In genomic region chr19:10478476-10478875, GRCh38 we compare ENCODE assay signal across 12 cellular contexts. TPM values are rescaled to one million over a fixed set of nuclear protein-coding genes. Genes with fewer than 3 reads are reported as not detected.
DNase-seq lines count a peak whose midpoint lies in the region; ATAC-seq, FAIRE-seq and TF ChIP-seq lines count a peak whose summit lies in the region.
"Had no signal": no experiment of that assay in that cellular context is flagged by ENCODE, and none has a peak within 500 bp of the region (broad histone marks: within the 10 kb centered on the region; RNA-seq: fewer than 3 reads in every experiment).

No MANE protein-coding gene starts in this region.

- TF ChIP-seq CTCF in keratinocyte (optimal IDR thresholded peaks at IDR 0.05 in 1 of 3, IDR thresholded peaks at IDR 0.05 in 1 of 3, conservative IDR thresholded peaks at IDR 0.05 in 1 of 3; ENCODE audit: extremely low read depth in 1 of 3, insufficient read depth in 2 of 3, low read length in 3 of 3) (no peak), H9 (conservative IDR thresholded peaks at IDR 0.05) (no peak)

- H3K14ac ChIP-seq in H9 (ENCODE audit: insufficient read depth, low read length): no peak overlapping the region

- no peak overlapping the region for H3K27ac ChIP-seq in keratinocyte (ENCODE audit: control insufficient read depth, insufficient read depth, low read length)
- no peak overlapping the region for H3K27ac ChIP-seq in subcutaneous abdominal adipose tissue (ENCODE audit: low read depth, low read length)
- H3K27ac ChIP-seq in H9 (ENCODE audit: insufficient read length, low read depth, low read length): no peak overlapping the region
- H3K27ac ChIP-seq: KMS-11, thyroid gland had no signal

- H2BK15ac ChIP-seq in H9 (ENCODE audit: low read depth, low read length): no peak overlapping the region

- dilution Hi-C loops in keratinocyte (cut with MboI; ENCODE audit: extremely low pct_ligation_motif_present, low sequenced_read_pairs): no loop called here

- no peak overlapping the region for H4K8ac ChIP-seq in H9 (replicated peaks; ENCODE audit: insufficient read length, low read depth, low read length)

- H4K20me1 ChIP-seq in keratinocyte (ENCODE audit: control insufficient read depth, extremely low read depth, insufficient read depth, low read length) (no peaks in the 10 kb centered on the region), H9 (ENCODE audit: control insufficient read depth, insufficient read depth, insufficient read length) (no peaks in the 10 kb centered on the region)

- no peak overlapping the region for H2AFZ ChIP-seq in keratinocyte (ENCODE audit: control insufficient read depth, low read length)
- H2AFZ ChIP-seq in H9 (ENCODE audit: low read length): no peak overlapping the region

- no peak overlapping the region for H3K23ac ChIP-seq in H9 (ENCODE audit: insufficient read length, low read depth, low read length)

- H3K9ac ChIP-seq in adipocyte (ENCODE audit: low read length): no peak overlapping the region
- H3K9ac ChIP-seq in keratinocyte (ENCODE audit: control insufficient read depth, extremely low read depth, insufficient read depth, low read length): no peak overlapping the region
- peak overlapping the region in 1 of 5 donors; percentile 47 for H3K9ac ChIP-seq in subcutaneous abdominal adipose tissue (ENCODE audit: low read length in 5 of 5)
- no peak overlapping the region for H3K9ac ChIP-seq in H9 (ENCODE audit: extremely low read depth, insufficient read length, low read length)
- H3K9ac ChIP-seq: KMS-11 had no signal

- H3K4me1 Mint-ChIP-seq in activated naive CD4-positive, alpha-beta T cell treated with anti-CD3 and anti-CD28 coated beads, Interleukin-2, amount 50 U/mL, for 24 hours: peaks cover 18% of the 10 kb centered on the region
- peaks cover 2 to 8% of the 10 kb centered on the region in 2 experiments; a peak in 3 of 4 replicates for H3K4me1 Mint-ChIP-seq in H9

- H3T11ph ChIP-seq in H9 (ENCODE audit: low read length): no peak overlapping the region

- ATAC-seq in HG02840 (IDR thresholded peaks at IDR 0.05; ENCODE audit: low FRiP score, unreplicated experiment): no peak

- no peaks in the 10 kb centered on the region for H3K79me2 ChIP-seq in keratinocyte (ENCODE audit: control insufficient read depth, insufficient read depth, low read length)
- no peaks in the 10 kb centered on the region for H3K79me2 ChIP-seq in H9 (ENCODE audit: insufficient read depth, low read length)

- no peaks in the 10 kb centered on the region for H3K9me3 Mint-ChIP-seq in activated naive CD4-positive, alpha-beta T cell treated with anti-CD3 and anti-CD28 coated beads, Interleukin-2, amount 50 U/mL, for 24 hours
- peaks cover 0 to 2% of the 10 kb centered on the region in 2 experiments; a peak in 1 of 5 replicates for H3K9me3 Mint-ChIP-seq in H9
- H3K9me3 Mint-ChIP-seq: dendritic cell treated with granulocyte-macrophage colony-stimulating factor and Interleukin-4, amounts not matched to agents 40 ng/mL and 50 ng/mL, for 4 days had no signal

- H3K9me1 ChIP-seq in keratinocyte (ENCODE audit: control insufficient read depth, extremely low read depth, insufficient read depth, low read length): no peaks in the 10 kb centered on the region

- H3K56ac ChIP-seq in H9 (ENCODE audit: insufficient read length, low read depth, low read length): no peak overlapping the region

- H3K4me3 ChIP-seq in adipocyte (ENCODE audit: low read length) (peak overlapping the region; percentile 58), keratinocyte (ENCODE audit: control insufficient read depth in 2 of 3, extremely low read depth in 1 of 3, insufficient read depth in 2 of 3, low read depth in 1 of 3, low read length in 3 of 3) (no peak overlapping the region), subcutaneous abdominal adipose tissue (ENCODE audit: low read depth in 1 of 5, low read length in 5 of 5) (peak overlapping the region in 3 of 5 donors; percentile 36 to 61 (median 49))

- DNase-seq in activated naive CD4-positive, alpha-beta T cell treated with anti-CD3 and anti-CD28 coated beads, Interleukin-2, amount 50 U/mL, for 16 hours: no peak
- DNase-seq in adipocyte (ENCODE audit: low read depth) (peak; percentile 61), keratinocyte (ENCODE audit: low read depth, low spot score) (no peak), H9 (no peak), NCI-H1436 (lab: John Stamatoyannopoulos, UW) (no peak)

- H3K27me3 ChIP-seq in adipocyte (replicated peaks; ENCODE audit: control insufficient read depth, insufficient read depth, low read length): no peaks in the 10 kb centered on the region
- H3K27me3 ChIP-seq in keratinocyte (ENCODE audit: control insufficient read depth, extremely low read depth, insufficient read depth, low read length): no peaks in the 10 kb centered on the region
- H3K27me3 ChIP-seq in subcutaneous abdominal adipose tissue (ENCODE audit: control insufficient read depth in 5 of 5, insufficient read depth in 4 of 5, low read length in 5 of 5): no peaks in the 10 kb centered on the region
- H3K27me3 ChIP-seq in H9 (ENCODE audit: insufficient read depth, low read length): peaks cover 3% of the 10 kb centered on the region; the same call in 1 of the 2 replicates
- H3K27me3 ChIP-seq: thyroid gland had no signal

- FAIRE-seq in keratinocyte (lab: Jason Lieb, UNC): no peak

- no peak overlapping the region for H2BK120ac ChIP-seq in H9 (ENCODE audit: low read depth, low read length, poor library complexity, severe bottlenecking)

- H3K9me3 ChIP-seq in adipocyte (ENCODE audit: control insufficient read depth, low read length) (no peaks in the 10 kb centered on the region), keratinocyte (ENCODE audit: control insufficient read depth, low read depth, low read length) (no peaks in the 10 kb centered on the region), subcutaneous abdominal adipose tissue (ENCODE audit: control insufficient read depth in 5 of 5, low read length in 5 of 5) (no peaks in the 10 kb centered on the region), H9 (ENCODE audit: control insufficient read depth, low read depth, low read length) (no peaks in the 10 kb centered on the region)
- H3K9me3 ChIP-seq: thyroid gland had no signal

- peak overlapping the region; percentile 4 for H3K4me3 Mint-ChIP-seq in activated naive CD4-positive, alpha-beta T cell treated with anti-CD3 and anti-CD28 coated beads, Interleukin-2, amount 50 U/mL, for 24 hours
- no peak overlapping the region for H3K4me3 Mint-ChIP-seq in H9

- peaks cover 13% of the 10 kb centered on the region for H3K4me1 ChIP-seq in adipocyte (ENCODE audit: control insufficient read depth, insufficient read depth, low read length)
- H3K4me1 ChIP-seq in keratinocyte (ENCODE audit: control insufficient read depth, extremely low read depth, insufficient read depth, low read length): peaks cover 3% of the 10 kb centered on the region
- H3K4me1 ChIP-seq in subcutaneous abdominal adipose tissue (ENCODE audit: control insufficient read depth in 5 of 5, insufficient read depth in 5 of 5, low read length in 5 of 5): peaks cover 0 to 19% (median 18%) of the 10 kb centered on the region in 5 donors
- H3K4me1 ChIP-seq in H9 (ENCODE audit: insufficient read depth, low read length): no peaks in the 10 kb centered on the region

- no peak overlapping the region for H3K4ac ChIP-seq in H9 (ENCODE audit: low read depth, low read length)

- no peak overlapping the region for H3K27ac Mint-ChIP-seq in activated naive CD4-positive, alpha-beta T cell treated with anti-CD3 and anti-CD28 coated beads, Interleukin-2, amount 50 U/mL, for 24 hours
- no peak overlapping the region for H3K27ac Mint-ChIP-seq in H9

- no peaks in the 10 kb centered on the region for H3K36me3 Mint-ChIP-seq in activated naive CD4-positive, alpha-beta T cell treated with anti-CD3 and anti-CD28 coated beads, Interleukin-2, amount 50 U/mL, for 24 hours
- H3K36me3 Mint-ChIP-seq in H9 (ENCODE audit: insufficient read depth in 1 of 3, low read depth in 3 of 3): no peaks in the 10 kb centered on the region; a peak in 1 of 7 replicates

- no peak overlapping the region for H2BK20ac ChIP-seq in H9 (ENCODE audit: low read depth, low read length, poor library complexity, severe bottlenecking)

- no peak overlapping the region for H2BK12ac ChIP-seq in H9 (ENCODE audit: insufficient read length, low read depth, low read length)

- H3K36me3 ChIP-seq in adipocyte (ENCODE audit: control insufficient read depth, insufficient read depth, low read length, severe bottlenecking) (no peaks in the 10 kb centered on the region), keratinocyte (ENCODE audit: control insufficient read depth in 2 of 2, extremely low read depth in 1 of 2, insufficient read depth in 2 of 2, low read length in 2 of 2) (no peaks in the 10 kb centered on the region), subcutaneous abdominal adipose tissue (ENCODE audit: control insufficient read depth in 5 of 5, insufficient read depth in 5 of 5, low read length in 5 of 5) (no peaks in the 10 kb centered on the region)
- H3K36me3 ChIP-seq: thyroid gland had no signal

- H3K18ac ChIP-seq in H9 (ENCODE audit: insufficient read length, low read depth, low read length): no peak overlapping the region

- no peaks in the 10 kb centered on the region for H3K27me3 Mint-ChIP-seq in activated naive CD4-positive, alpha-beta T cell treated with anti-CD3 and anti-CD28 coated beads, Interleukin-2, amount 50 U/mL, for 24 hours
- H3K27me3 Mint-ChIP-seq in H9 (ENCODE audit: low read depth): peaks cover 21% of the 10 kb centered on the region

- H2BK5ac ChIP-seq in H9 (ENCODE audit: insufficient read length, low read length): no peak overlapping the region

- no peak overlapping the region for H2AK5ac ChIP-seq in H9 (ENCODE audit: insufficient read length, low read length)

- no peak overlapping the region for H4K5ac ChIP-seq in H9 (ENCODE audit: insufficient read length, low read depth, low read length)

- H3K4me2 ChIP-seq in keratinocyte (ENCODE audit: control insufficient read depth, extremely low read depth, insufficient read depth, low read depth, low read length): peak overlapping the region; percentile 18
- no peak overlapping the region for H3K4me2 ChIP-seq in H9 (ENCODE audit: insufficient read depth, insufficient read length, low read length)
- H3K4me2 ChIP-seq: KMS-11 had no signal

- no CpG with 5 or more reads among the region's 5 CpGs for WGBS in H9 (ENCODE audit: extremely low coverage, insufficient read length, low lambda C conversion rate)

- H3K79me1 ChIP-seq in H9 (ENCODE audit: insufficient read depth, low read depth, low read length, poor library complexity, severe bottlenecking): no peaks in the 10 kb centered on the region

- no peaks in the 10 kb centered on the region for H3K23me2 ChIP-seq in H9 (ENCODE audit: insufficient read length, low read depth, low read length, poor library complexity, severe bottlenecking)

- H4K91ac ChIP-seq in H9 (ENCODE audit: insufficient read length, low read depth, low read length): no peak overlapping the region

RNA-seq across cellular contexts. Expression of gene KEAP1, which starts 24.7 kb away (rescaled TPM):
- 29.6 to 46.2 TPM (median 35.8 TPM) in 3 replicates for polyA plus RNA-seq in keratinocyte
- 72.0 TPM for polyA plus RNA-seq in keratinocyte (2011; ENCODE audit: low read depth)
- polyA plus RNA-seq in keratinocyte (2011; cell fraction: cytosol; rRNA removed): 29.6 and 38.7 TPM in 2 replicates
- polyA plus RNA-seq in keratinocyte (2011; cell fraction: nucleus; rRNA removed): 30.4 and 36.2 TPM in 2 replicates
- polyA plus RNA-seq in keratinocyte (2012; ENCODE audit: low replicate concordance): 39.7 and 41.5 TPM in 2 replicates
- polyA minus RNA-seq in keratinocyte: 84.3 to 118 TPM (median 110 TPM) in 3 replicates
- 87.5 TPM for polyA minus RNA-seq in keratinocyte (2011; cell fraction: cytosol; rRNA and poly(A)+ RNA removed)
- 20.8 and 23.4 TPM in 2 replicates for polyA minus RNA-seq in keratinocyte (2011; cell fraction: nucleus; rRNA and poly(A)+ RNA removed)
- 88.7 and 101 TPM in 2 replicates for total RNA-seq in H9 (2021)

RNA-seq across cellular contexts. Expression of gene S1PR5, which starts 38.8 kb away (rescaled TPM):
- 9.4 to 10.5 TPM (median 10.3 TPM) in 3 replicates for polyA plus RNA-seq in keratinocyte
- polyA plus RNA-seq in keratinocyte (2011; ENCODE audit: low read depth): 47.8 TPM
- polyA plus RNA-seq in keratinocyte (2011; cell fraction: cytosol; rRNA removed): 3.5 and 5.5 TPM in 2 replicates
- 15.9 and 17.3 TPM in 2 replicates for polyA plus RNA-seq in keratinocyte (2011; cell fraction: nucleus; rRNA removed)
- polyA plus RNA-seq in keratinocyte (2012; ENCODE audit: low replicate concordance): 10.9 and 26.2 TPM in 2 replicates
- 2.2 to 4.1 TPM (median 3.0 TPM) in 3 replicates for polyA minus RNA-seq in keratinocyte
- 20.5 TPM for polyA minus RNA-seq in keratinocyte (2011; cell fraction: cytosol; rRNA and poly(A)+ RNA removed)
- polyA minus RNA-seq in keratinocyte (2011; cell fraction: nucleus; rRNA and poly(A)+ RNA removed): 16.1 and 16.9 TPM in 2 replicates
- total RNA-seq in H9 (2021): 7.1 and 8.1 TPM in 2 replicates
- total RNA-seq: renal cortical epithelial cell had no signal

RNA-seq across cellular contexts. Expression of gene PDE4A, which starts 58.1 kb away (rescaled TPM):
- 0.05 to 0.24 TPM (median 0.09 TPM) in 3 replicates for polyA plus RNA-seq in keratinocyte
- 0.34 TPM for polyA plus RNA-seq in keratinocyte (2011; ENCODE audit: low read depth)
- 0.16 and 0.40 TPM in 2 replicates for polyA plus RNA-seq in keratinocyte (2011; cell fraction: cytosol; rRNA removed)
- polyA plus RNA-seq in keratinocyte (2011; cell fraction: nucleus; rRNA removed): 0.34 and 0.37 TPM in 2 replicates
- 0.41 and 0.48 TPM in 2 replicates for polyA plus RNA-seq in keratinocyte (2012; ENCODE audit: low replicate concordance)
- 0.33 to 2.1 TPM (median 0.35 TPM) in 3 replicates for polyA minus RNA-seq in keratinocyte
- 0.77 TPM for polyA minus RNA-seq in keratinocyte (2011; cell fraction: cytosol; rRNA and poly(A)+ RNA removed)
- polyA minus RNA-seq in keratinocyte (2011; cell fraction: nucleus; rRNA and poly(A)+ RNA removed): 0.42 and 0.62 TPM in 2 replicates
- 8.5 and 8.9 TPM in 2 replicates for total RNA-seq in H9 (2021)

Comparison
In these comparisons a context has a peak if more than half of its experiments do, and no peak if none do; other contexts are left out.
1. H3K4me3 ChIP-seq: peak in adipocyte (single experiment) and subcutaneous abdominal adipose tissue (3 of 5); none in keratinocyte (0 of 3).